ENCODE assay signal across 1 cellular context in genomic region chr7:151813445-151813844, GRCh38.
TF ChIP-seq lines count a peak whose summit lies in the region.

No MANE protein-coding gene starts in this region.

TF ChIP-seq in neural cell, 6 proteins besides CTCF, POLR2A, EP300 and RAD21 (continued from another document):
- no peak for TF ChIP-seq REST (IDR thresholded peaks at IDR 0.05; ENCODE audit: borderline replicate concordance)
TF ChIP-seq in neural cell: peak in this region for 0.
